ENCODE assay signal across 1 cellular context in the genomic region with DNA sequence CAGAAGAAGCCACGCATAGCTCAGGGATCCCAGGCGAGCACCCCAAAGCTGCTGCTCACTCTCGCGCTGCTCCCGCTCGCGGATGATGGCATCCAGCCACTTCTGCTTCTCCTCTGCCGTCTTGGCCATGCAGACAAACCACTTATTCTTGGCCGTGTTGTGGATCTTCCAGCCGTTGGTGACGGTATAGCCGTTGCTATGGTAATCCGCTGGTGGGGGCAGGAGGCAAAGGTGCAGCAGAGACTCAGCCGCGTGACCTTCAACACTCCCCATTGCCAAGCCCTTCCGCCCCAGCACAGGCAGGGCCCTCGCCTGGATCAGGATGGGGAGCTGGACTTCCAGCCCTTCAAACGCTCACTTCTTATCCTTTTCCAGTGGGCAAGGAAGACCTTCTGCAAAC.
TF ChIP-seq lines count a peak whose summit lies in the region.

No MANE protein-coding gene starts in this region.

TF ChIP-seq in HepG2, 621 proteins besides CTCF, POLR2A, EP300 and RAD21 (continued from another document and continues in another):
- TF ChIP-seq MIER3 (CRISPR knock-in tag; IDR thresholded peaks at IDR 0.05; ENCODE audit: borderline replicate concordance) (no peak), ZNF644 (CRISPR knock-in tag; IDR thresholded peaks at IDR 0.05; ENCODE audit: low read depth) (no peak), MAF1 (CRISPR knock-in tag; IDR thresholded peaks at IDR 0.05; ENCODE audit: borderline replicate concordance) (no peak), U2AF2 (IDR thresholded peaks at IDR 0.05; ENCODE audit: low read depth, low read length) (no peak), TSC22D2 (CRISPR knock-in tag; IDR thresholded peaks at IDR 0.05; ENCODE audit: borderline replicate concordance) (no peak), ZNF570 (CRISPR knock-in tag; IDR thresholded peaks at IDR 0.05; ENCODE audit: borderline replicate concordance) (no peak), ZKSCAN5 (CRISPR knock-in tag; IDR thresholded peaks at IDR 0.05) (no peak), ZNF296 (CRISPR knock-in tag; conservative IDR thresholded peaks at IDR 0.05) (no peak), NFRKB (IDR thresholded peaks at IDR 0.05) (no peak), ZNF652 (CRISPR knock-in tag; IDR thresholded peaks at IDR 0.05; ENCODE audit: borderline replicate concordance, low read depth) (no peak), TP53 (CRISPR knock-in tag; conservative IDR thresholded peaks at IDR 0.05) (no peak), ZNF670 (CRISPR knock-in tag; IDR thresholded peaks at IDR 0.05; ENCODE audit: borderline replicate concordance) (no peak), ZNF883 (CRISPR knock-in tag; IDR thresholded peaks at IDR 0.05; ENCODE audit: not compliant biosample characterization) (no peak), RFX1 (IDR thresholded peaks at IDR 0.05) (peak; percentile 48; the same call in 1 of the 2 replicates), NFKB2 (CRISPR knock-in tag; IDR thresholded peaks at IDR 0.05; ENCODE audit: borderline replicate concordance) (no peak), DMAP1 (CRISPR knock-in tag; IDR thresholded peaks at IDR 0.05) (no peak), RFX3 (CRISPR knock-in tag; IDR thresholded peaks at IDR 0.05) (peak; percentile 47; the same call in 1 of the 2 replicates), HOXA3 (CRISPR knock-in tag; IDR thresholded peaks at IDR 0.05) (no peak), HES4 (CRISPR knock-in tag; IDR thresholded peaks at IDR 0.05; ENCODE audit: borderline replicate concordance) (no peak), ZFYVE20 (CRISPR knock-in tag; IDR thresholded peaks at IDR 0.05; ENCODE audit: borderline replicate concordance, low read depth) (no peak), HDAC6 (IDR thresholded peaks at IDR 0.05; ENCODE audit: low read depth, low read length) (no peak)
- TF ChIP-seq, protein P1, sequence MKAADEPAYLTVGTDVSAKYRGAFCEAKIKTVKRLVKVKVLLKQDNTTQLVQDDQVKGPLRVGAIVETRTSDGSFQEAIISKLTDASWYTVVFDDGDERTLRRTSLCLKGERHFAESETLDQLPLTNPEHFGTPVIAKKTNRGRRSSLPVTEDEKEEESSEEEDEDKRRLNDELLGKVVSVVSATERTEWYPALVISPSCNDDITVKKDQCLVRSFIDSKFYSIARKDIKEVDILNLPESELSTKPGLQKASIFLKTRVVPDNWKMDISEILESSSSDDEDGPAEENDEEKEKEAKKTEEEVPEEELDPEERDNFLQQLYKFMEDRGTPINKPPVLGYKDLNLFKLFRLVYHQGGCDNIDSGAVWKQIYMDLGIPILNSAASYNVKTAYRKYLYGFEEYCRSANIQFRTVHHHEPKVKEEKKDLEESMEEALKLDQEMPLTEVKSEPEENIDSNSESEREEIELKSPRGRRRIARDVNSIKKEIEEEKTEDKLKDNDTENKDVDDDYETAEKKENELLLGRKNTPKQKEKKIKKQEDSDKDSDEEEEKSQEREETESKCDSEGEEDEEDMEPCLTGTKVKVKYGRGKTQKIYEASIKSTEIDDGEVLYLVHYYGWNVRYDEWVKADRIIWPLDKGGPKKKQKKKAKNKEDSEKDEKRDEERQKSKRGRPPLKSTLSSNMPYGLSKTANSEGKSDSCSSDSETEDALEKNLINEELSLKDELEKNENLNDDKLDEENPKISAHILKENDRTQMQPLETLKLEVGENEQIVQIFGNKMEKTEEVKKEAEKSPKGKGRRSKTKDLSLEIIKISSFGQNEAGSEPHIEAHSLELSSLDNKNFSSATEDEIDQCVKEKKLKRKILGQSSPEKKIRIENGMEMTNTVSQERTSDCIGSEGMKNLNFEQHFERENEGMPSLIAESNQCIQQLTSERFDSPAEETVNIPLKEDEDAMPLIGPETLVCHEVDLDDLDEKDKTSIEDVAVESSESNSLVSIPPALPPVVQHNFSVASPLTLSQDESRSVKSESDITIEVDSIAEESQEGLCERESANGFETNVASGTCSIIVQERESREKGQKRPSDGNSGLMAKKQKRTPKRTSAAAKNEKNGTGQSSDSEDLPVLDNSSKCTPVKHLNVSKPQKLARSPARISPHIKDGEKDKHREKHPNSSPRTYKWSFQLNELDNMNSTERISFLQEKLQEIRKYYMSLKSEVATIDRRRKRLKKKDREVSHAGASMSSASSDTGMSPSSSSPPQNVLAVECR (CRISPR knock-in tag; IDR thresholded peaks at IDR 0.05; ENCODE audit: borderline replicate concordance) = no peak
- TF ChIP-seq, protein P2, sequence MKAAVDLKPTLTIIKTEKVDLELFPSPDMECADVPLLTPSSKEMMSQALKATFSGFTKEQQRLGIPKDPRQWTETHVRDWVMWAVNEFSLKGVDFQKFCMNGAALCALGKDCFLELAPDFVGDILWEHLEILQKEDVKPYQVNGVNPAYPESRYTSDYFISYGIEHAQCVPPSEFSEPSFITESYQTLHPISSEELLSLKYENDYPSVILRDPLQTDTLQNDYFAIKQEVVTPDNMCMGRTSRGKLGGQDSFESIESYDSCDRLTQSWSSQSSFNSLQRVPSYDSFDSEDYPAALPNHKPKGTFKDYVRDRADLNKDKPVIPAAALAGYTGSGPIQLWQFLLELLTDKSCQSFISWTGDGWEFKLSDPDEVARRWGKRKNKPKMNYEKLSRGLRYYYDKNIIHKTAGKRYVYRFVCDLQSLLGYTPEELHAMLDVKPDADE (CRISPR knock-in tag; IDR thresholded peaks at IDR 0.05) = no peak
- TF ChIP-seq, protein P3, sequence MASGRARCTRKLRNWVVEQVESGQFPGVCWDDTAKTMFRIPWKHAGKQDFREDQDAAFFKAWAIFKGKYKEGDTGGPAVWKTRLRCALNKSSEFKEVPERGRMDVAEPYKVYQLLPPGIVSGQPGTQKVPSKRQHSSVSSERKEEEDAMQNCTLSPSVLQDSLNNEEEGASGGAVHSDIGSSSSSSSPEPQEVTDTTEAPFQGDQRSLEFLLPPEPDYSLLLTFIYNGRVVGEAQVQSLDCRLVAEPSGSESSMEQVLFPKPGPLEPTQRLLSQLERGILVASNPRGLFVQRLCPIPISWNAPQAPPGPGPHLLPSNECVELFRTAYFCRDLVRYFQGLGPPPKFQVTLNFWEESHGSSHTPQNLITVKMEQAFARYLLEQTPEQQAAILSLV (CRISPR knock-in tag; IDR thresholded peaks at IDR 0.05; ENCODE audit: borderline replicate concordance) = no peak
- TF ChIP-seq, protein P4, sequence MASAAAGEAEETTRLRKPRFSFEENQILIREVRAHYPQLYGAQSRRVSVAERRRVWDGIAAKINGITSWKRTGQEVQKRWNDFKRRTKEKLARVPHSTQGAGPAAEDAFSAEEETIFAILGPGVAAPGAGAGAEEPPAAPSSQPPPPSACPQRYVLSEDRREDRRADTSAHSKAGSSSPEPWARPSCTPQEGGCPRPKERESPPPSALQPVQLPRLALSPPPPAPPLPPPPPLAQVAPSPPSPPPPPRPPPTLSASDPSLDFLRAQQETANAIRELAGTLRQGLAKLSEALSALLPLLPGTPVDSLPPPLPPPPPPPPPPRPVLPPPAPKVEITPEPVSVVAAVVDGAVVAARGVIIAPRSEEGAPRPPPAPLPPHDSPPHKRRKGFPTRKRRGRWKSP (CRISPR knock-in tag; IDR thresholded peaks at IDR 0.05) = no peak
- TF ChIP-seq, protein P5, sequence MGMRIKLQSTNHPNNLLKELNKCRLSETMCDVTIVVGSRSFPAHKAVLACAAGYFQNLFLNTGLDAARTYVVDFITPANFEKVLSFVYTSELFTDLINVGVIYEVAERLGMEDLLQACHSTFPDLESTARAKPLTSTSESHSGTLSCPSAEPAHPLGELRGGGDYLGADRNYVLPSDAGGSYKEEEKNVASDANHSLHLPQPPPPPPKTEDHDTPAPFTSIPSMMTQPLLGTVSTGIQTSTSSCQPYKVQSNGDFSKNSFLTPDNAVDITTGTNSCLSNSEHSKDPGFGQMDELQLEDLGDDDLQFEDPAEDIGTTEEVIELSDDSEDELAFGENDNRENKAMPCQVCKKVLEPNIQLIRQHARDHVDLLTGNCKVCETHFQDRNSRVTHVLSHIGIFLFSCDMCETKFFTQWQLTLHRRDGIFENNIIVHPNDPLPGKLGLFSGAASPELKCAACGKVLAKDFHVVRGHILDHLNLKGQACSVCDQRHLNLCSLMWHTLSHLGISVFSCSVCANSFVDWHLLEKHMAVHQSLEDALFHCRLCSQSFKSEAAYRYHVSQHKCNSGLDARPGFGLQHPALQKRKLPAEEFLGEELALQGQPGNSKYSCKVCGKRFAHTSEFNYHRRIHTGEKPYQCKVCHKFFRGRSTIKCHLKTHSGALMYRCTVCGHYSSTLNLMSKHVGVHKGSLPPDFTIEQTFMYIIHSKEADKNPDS (CRISPR knock-in tag; IDR thresholded peaks at IDR 0.05) = no peak
- TF ChIP-seq, protein P6, sequence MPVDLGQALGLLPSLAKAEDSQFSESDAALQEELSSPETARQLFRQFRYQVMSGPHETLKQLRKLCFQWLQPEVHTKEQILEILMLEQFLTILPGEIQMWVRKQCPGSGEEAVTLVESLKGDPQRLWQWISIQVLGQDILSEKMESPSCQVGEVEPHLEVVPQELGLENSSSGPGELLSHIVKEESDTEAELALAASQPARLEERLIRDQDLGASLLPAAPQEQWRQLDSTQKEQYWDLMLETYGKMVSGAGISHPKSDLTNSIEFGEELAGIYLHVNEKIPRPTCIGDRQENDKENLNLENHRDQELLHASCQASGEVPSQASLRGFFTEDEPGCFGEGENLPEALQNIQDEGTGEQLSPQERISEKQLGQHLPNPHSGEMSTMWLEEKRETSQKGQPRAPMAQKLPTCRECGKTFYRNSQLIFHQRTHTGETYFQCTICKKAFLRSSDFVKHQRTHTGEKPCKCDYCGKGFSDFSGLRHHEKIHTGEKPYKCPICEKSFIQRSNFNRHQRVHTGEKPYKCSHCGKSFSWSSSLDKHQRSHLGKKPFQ (CRISPR knock-in tag; IDR thresholded peaks at IDR 0.05; ENCODE audit: insufficient replicate concordance) = no peak
- TF ChIP-seq, protein P7, sequence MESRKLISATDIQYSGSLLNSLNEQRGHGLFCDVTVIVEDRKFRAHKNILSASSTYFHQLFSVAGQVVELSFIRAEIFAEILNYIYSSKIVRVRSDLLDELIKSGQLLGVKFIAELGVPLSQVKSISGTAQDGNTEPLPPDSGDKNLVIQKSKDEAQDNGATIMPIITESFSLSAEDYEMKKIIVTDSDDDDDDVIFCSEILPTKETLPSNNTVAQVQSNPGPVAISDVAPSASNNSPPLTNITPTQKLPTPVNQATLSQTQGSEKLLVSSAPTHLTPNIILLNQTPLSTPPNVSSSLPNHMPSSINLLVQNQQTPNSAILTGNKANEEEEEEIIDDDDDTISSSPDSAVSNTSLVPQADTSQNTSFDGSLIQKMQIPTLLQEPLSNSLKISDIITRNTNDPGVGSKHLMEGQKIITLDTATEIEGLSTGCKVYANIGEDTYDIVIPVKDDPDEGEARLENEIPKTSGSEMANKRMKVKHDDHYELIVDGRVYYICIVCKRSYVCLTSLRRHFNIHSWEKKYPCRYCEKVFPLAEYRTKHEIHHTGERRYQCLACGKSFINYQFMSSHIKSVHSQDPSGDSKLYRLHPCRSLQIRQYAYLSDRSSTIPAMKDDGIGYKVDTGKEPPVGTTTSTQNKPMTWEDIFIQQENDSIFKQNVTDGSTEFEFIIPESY (CRISPR knock-in tag; IDR thresholded peaks at IDR 0.05) = 0 out of 2 replicates have a peak, but pooled peaks have one; percentile 50
- TF ChIP-seq, protein P8, sequence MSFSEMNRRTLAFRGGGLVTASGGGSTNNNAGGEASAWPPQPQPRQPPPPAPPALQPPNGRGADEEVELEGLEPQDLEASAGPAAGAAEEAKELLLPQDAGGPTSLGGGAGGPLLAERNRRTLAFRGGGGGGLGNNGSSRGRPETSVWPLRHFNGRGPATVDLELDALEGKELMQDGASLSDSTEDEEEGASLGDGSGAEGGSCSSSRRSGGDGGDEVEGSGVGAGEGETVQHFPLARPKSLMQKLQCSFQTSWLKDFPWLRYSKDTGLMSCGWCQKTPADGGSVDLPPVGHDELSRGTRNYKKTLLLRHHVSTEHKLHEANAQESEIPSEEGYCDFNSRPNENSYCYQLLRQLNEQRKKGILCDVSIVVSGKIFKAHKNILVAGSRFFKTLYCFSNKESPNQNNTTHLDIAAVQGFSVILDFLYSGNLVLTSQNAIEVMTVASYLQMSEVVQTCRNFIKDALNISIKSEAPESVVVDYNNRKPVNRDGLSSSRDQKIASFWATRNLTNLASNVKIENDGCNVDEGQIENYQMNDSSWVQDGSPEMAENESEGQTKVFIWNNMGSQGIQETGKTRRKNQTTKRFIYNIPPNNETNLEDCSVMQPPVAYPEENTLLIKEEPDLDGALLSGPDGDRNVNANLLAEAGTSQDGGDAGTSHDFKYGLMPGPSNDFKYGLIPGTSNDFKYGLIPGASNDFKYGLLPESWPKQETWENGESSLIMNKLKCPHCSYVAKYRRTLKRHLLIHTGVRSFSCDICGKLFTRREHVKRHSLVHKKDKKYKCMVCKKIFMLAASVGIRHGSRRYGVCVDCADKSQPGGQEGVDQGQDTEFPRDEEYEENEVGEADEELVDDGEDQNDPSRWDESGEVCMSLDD (CRISPR knock-in tag; IDR thresholded peaks at IDR 0.05; ENCODE audit: borderline replicate concordance) = no peak
- TF ChIP-seq, protein P9, sequence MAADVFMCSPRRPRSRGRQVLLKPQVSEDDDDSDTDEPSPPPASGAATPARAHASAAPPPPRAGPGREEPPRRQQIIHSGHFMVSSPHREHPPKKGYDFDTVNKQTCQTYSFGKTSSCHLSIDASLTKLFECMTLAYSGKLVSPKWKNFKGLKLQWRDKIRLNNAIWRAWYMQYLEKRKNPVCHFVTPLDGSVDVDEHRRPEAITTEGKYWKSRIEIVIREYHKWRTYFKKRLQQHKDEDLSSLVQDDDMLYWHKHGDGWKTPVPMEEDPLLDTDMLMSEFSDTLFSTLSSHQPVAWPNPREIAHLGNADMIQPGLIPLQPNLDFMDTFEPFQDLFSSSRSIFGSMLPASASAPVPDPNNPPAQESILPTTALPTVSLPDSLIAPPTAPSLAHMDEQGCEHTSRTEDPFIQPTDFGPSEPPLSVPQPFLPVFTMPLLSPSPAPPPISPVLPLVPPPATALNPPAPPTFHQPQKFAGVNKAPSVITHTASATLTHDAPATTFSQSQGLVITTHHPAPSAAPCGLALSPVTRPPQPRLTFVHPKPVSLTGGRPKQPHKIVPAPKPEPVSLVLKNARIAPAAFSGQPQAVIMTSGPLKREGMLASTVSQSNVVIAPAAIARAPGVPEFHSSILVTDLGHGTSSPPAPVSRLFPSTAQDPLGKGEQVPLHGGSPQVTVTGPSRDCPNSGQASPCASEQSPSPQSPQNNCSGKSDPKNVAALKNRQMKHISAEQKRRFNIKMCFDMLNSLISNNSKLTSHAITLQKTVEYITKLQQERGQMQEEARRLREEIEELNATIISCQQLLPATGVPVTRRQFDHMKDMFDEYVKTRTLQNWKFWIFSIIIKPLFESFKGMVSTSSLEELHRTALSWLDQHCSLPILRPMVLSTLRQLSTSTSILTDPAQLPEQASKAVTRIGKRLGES (CRISPR knock-in tag; IDR thresholded peaks at IDR 0.05; ENCODE audit: borderline replicate concordance) = no peak
- TF ChIP-seq, protein P10, sequence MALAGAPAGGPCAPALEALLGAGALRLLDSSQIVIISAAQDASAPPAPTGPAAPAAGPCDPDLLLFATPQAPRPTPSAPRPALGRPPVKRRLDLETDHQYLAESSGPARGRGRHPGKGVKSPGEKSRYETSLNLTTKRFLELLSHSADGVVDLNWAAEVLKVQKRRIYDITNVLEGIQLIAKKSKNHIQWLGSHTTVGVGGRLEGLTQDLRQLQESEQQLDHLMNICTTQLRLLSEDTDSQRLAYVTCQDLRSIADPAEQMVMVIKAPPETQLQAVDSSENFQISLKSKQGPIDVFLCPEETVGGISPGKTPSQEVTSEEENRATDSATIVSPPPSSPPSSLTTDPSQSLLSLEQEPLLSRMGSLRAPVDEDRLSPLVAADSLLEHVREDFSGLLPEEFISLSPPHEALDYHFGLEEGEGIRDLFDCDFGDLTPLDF (CRISPR knock-in tag; IDR thresholded peaks at IDR 0.05) = no peak
- TF ChIP-seq, protein P11, sequence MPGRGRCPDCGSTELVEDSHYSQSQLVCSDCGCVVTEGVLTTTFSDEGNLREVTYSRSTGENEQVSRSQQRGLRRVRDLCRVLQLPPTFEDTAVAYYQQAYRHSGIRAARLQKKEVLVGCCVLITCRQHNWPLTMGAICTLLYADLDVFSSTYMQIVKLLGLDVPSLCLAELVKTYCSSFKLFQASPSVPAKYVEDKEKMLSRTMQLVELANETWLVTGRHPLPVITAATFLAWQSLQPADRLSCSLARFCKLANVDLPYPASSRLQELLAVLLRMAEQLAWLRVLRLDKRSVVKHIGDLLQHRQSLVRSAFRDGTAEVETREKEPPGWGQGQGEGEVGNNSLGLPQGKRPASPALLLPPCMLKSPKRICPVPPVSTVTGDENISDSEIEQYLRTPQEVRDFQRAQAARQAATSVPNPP (CRISPR knock-in tag; IDR thresholded peaks at IDR 0.05) = no peak
